Comparison of ENCODE assay signal across 9 cellular contexts in genomic region chr5:102545175-102545574, GRCh38. TPM values are rescaled to one million over a fixed set of nuclear protein-coding genes. Genes with fewer than 3 reads are reported as not detected.
DNase-seq lines count a peak whose midpoint lies in the region; ATAC-seq and TF ChIP-seq lines count a peak whose summit lies in the region.
"Had no signal": no experiment of that assay in that cellular context is flagged by ENCODE, and none has a peak within 500 bp of the region (broad histone marks: within the 10 kb centered on the region; RNA-seq: fewer than 3 reads in every experiment).

No MANE protein-coding gene starts in this region.

- H3K27ac Mint-ChIP-seq in WTC11 = no peak overlapping the region
- no peak overlapping the region for H3K27ac Mint-ChIP-seq in stimulated activated effector memory CD8-positive, alpha-beta T cell treated with anti-CD3 and anti-CD28 coated beads, Interleukin-12 subunit alpha, Interleukin-12 subunit beta, amount 100 ng/mL, for 72 hours

- H3K27me3 Mint-ChIP-seq in WTC11 (ENCODE audit: low read depth) = no peaks in the 10 kb centered on the region

- no peaks in the 10 kb centered on the region for H3K36me3 Mint-ChIP-seq in WTC11
- H3K36me3 Mint-ChIP-seq in stimulated activated effector memory CD8-positive, alpha-beta T cell treated with anti-CD3 and anti-CD28 coated beads, Interleukin-12 subunit alpha, Interleukin-12 subunit beta, amount 100 ng/mL, for 72 hours = no peaks in the 10 kb centered on the region

- peaks cover 9% of the 10 kb centered on the region for H3K9me3 ChIP-seq in left ventricle myocardium inferior (replicated peaks)
- no peaks in the 10 kb centered on the region for H3K9me3 ChIP-seq in psoas muscle

- H3K4me1 Mint-ChIP-seq in WTC11 = no peaks in the 10 kb centered on the region
- no peaks in the 10 kb centered on the region for H3K4me1 Mint-ChIP-seq in stimulated activated effector memory CD8-positive, alpha-beta T cell treated with anti-CD3 and anti-CD28 coated beads, Interleukin-12 subunit alpha, Interleukin-12 subunit beta, amount 100 ng/mL, for 72 hours

- ATAC-seq in left cardiac atrium = no peak
- ATAC-seq in HG03354 (IDR thresholded peaks at IDR 0.05; ENCODE audit: poor library complexity, severe bottlenecking, unreplicated experiment) = peak; percentile 83
- ATAC-seq in WTC11 = peak; percentile 100
- ATAC-seq in stimulated activated effector memory CD8-positive, alpha-beta T cell treated with anti-CD3 and anti-CD28 coated beads, Interleukin-12 subunit alpha, Interleukin-12 subunit beta, amount 100 ng/mL, for 72 hours = peak; percentile 50
- ATAC-seq in psoas muscle = no peak

- intact Hi-C loops in left ventricle myocardium inferior (cut with micrococcal nuclease) = no loop called here
- intact Hi-C loops in left cardiac atrium (cut with DNase I) = no loop called here
- intact Hi-C loops in psoas muscle (cut with DNase I) = no loop called here

- CTCF ChIA-PET in WTC11 (lab: Charles Lee) = interaction anchor here (0.8 to 1.7 kb wide), 9 partner anchors 9 to 679 kb away, joined by 3 to 8 read pairs (median 4); partner anchors contain the start of gene SLCO4C1

- H3K4me3 Mint-ChIP-seq in WTC11 = no peak overlapping the region
- H3K4me3 Mint-ChIP-seq in stimulated activated effector memory CD8-positive, alpha-beta T cell treated with anti-CD3 and anti-CD28 coated beads, Interleukin-12 subunit alpha, Interleukin-12 subunit beta, amount 100 ng/mL, for 72 hours = no peak overlapping the region

- H3K4me3 ChIP-seq in left ventricle myocardium inferior (no peak overlapping the region), psoas muscle (no peak overlapping the region)

- peak; percentile 23 for TF ChIP-seq CTCF in left ventricle myocardium inferior (IDR thresholded peaks at IDR 0.05; ENCODE audit: borderline replicate concordance)
- TF ChIP-seq CTCF in WTC11 (IDR thresholded peaks at IDR 0.05) = peak; percentile 44; the same call in 1 of the 2 replicates
- no peak for TF ChIP-seq CTCF in psoas muscle (IDR thresholded peaks at IDR 0.05)

- whole genome bisulfite sequencing in psoas muscle, 3 donors = 60 to 65% (median 64%) methylated on average over 6 of the region's 6 CpGs

- no peak overlapping the region for H3K27ac ChIP-seq in left ventricle myocardium inferior (replicated peaks)
- H3K27ac ChIP-seq in psoas muscle = no peak overlapping the region

- H3K4me1 ChIP-seq in left ventricle myocardium inferior = no peaks in the 10 kb centered on the region
- H3K4me1 ChIP-seq in psoas muscle = no peaks in the 10 kb centered on the region

- H3K36me3 ChIP-seq in left ventricle myocardium inferior = no peaks in the 10 kb centered on the region
- no peaks in the 10 kb centered on the region for H3K36me3 ChIP-seq in psoas muscle (ENCODE audit: insufficient read depth in 1 of 2, low read depth in 1 of 2)

- DNase-seq in left ventricle myocardium inferior = no peak
- DNase-seq in left cardiac atrium = no peak
- DNase-seq in WTC11 (ENCODE audit: low spot score) = peak; percentile 75
- no peak for DNase-seq in stimulated activated effector memory CD8-positive, alpha-beta T cell treated with anti-CD3 and anti-CD28 coated beads, Interleukin-12 subunit alpha, Interleukin-12 subunit beta, amount 100 ng/mL, for 72 hours (ENCODE audit: low spot score in 2 of 2)
- no peak for DNase-seq in A172 (ENCODE audit: low spot score)
- no peak for DNase-seq in psoas muscle
- DNase-seq in NCI-H510A (lab: John Stamatoyannopoulos, UW) = no peak

- POLR2A ChIA-PET in WTC11 (lab: Charles Lee) = no interaction called here

- peaks cover 23% of the 10 kb centered on the region for H3K9me3 Mint-ChIP-seq in WTC11
- no peaks in the 10 kb centered on the region for H3K9me3 Mint-ChIP-seq in stimulated activated effector memory CD8-positive, alpha-beta T cell treated with anti-CD3 and anti-CD28 coated beads, Interleukin-12 subunit alpha, Interleukin-12 subunit beta, amount 100 ng/mL, for 72 hours

- no peaks in the 10 kb centered on the region for H3K27me3 ChIP-seq in left ventricle myocardium inferior (ENCODE audit: low read depth)
- H3K27me3 ChIP-seq in psoas muscle (ENCODE audit: insufficient read depth in 3 of 3, low read length in 2 of 3) = no peaks in the 10 kb centered on the region

TF ChIP-seq in WTC11, 78 proteins besides CTCF, POLR2A, EP300 and RAD21 (continues in another document):
- TF ChIP-seq AFF4 (CRISPR knock-in tag; IDR thresholded peaks at IDR 0.05; ENCODE audit: borderline replicate concordance) (no peak), ZBTB43 (CRISPR knock-in tag; IDR thresholded peaks at IDR 0.05) (no peak), TCF7 (CRISPR knock-in tag; IDR thresholded peaks at IDR 0.05; ENCODE audit: low read depth) (no peak), ERG (CRISPR knock-in tag; IDR thresholded peaks at IDR 0.05) (no peak), ZNF423 (CRISPR knock-in tag; IDR thresholded peaks at IDR 0.05) (no peak), RELA (CRISPR knock-in tag; IDR thresholded peaks at IDR 0.05; ENCODE audit: borderline replicate concordance) (no peak), FOXP4 (CRISPR knock-in tag; IDR thresholded peaks at IDR 0.05) (no peak), ZNF219 (CRISPR knock-in tag; IDR thresholded peaks at IDR 0.05; ENCODE audit: borderline replicate concordance) (no peak)

RNA-seq across cellular contexts. Expression of gene SLCO6A1, which starts 46.4 kb away (rescaled TPM):
- not detected for total RNA-seq in left ventricle myocardium inferior
- not detected for total RNA-seq in left cardiac atrium
- 0.39 to 0.64 TPM (median 0.42 TPM) in 3 replicates for total RNA-seq in WTC11 (2021)
- not detected in 2 replicates for total RNA-seq in A172 (2014; rRNA removed; shearing (Covaris generic))
- total RNA-seq in psoas muscle = not detected
- not detected for polyA plus RNA-seq in psoas muscle
- polyA plus RNA-seq: neural cell had no signal

Comparison
In these comparisons a context has a peak if more than half of its experiments do, and no peak if none do; other contexts are left out.
1. ATAC-seq: peak in HG03354 (single experiment), WTC11 (single experiment) and stimulated activated effector memory CD8-positive, alpha-beta T cell treated with anti-CD3 and anti-CD28 coated beads, Interleukin-12 subunit alpha, Interleukin-12 subunit beta, amount 100 ng/mL, for 72 hours (single experiment); none in left cardiac atrium (0 of 2) and psoas muscle (0 of 4).